Comparison of ENCODE assay signal across 6 cellular contexts in the genomic region with DNA sequence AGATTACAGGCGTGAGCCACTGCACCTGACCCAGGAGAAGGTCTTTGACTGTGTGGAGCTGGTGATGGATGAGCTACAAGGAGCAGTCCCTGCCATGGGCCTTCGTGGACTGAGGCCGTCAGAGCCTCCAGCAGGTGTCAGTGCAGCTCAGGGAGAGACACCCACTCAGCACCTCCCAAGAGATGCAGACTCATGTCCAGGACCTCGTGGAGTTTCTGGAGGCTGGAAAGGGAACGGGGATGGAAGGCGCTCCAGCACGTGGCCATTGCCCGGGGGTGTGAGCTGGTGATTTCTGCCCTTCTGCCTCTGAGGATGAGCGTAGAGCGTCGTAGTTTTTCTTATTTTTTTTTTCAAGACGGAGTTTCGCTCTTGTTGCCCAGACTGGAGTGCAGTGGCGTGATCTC. TPM values are rescaled to one million over a fixed set of nuclear protein-coding genes. Genes with fewer than 3 reads are reported as not detected.
A peak's percentile ranks its signal among the peaks of the same experiment; 100 is the strongest.
DNase-seq lines count a peak whose midpoint lies in the region; ATAC-seq and TF ChIP-seq lines count a peak whose summit lies in the region.

No MANE protein-coding gene starts in this region.

- ATAC-seq in heart left ventricle: peak; percentile 73 to 94 (median 90)
- ATAC-seq in GM21515 (IDR thresholded peaks at IDR 0.05; ENCODE audit: unreplicated experiment): no peak

- no peaks in the 10 kb centered on the region for H3K27me3 ChIP-seq in heart left ventricle

- no peak overlapping the region for H3K4me3 ChIP-seq in heart left ventricle

- peaks cover 0 to 13% (median 0%) of the 10 kb centered on the region in 12 donors for H3K4me1 ChIP-seq in heart left ventricle

- peaks cover 0 to 8% (median 0%) of the 10 kb centered on the region in 12 donors for H3K9me3 ChIP-seq in heart left ventricle

- H3K36me3 ChIP-seq in heart left ventricle: peaks cover 0 to 7% (median 0%) of the 10 kb centered on the region in 9 donors

- TF ChIP-seq POLR2A in heart left ventricle (IDR thresholded peaks at IDR 0.05): no peak

- intact Hi-C loops in heart left ventricle (cut with DNase I): loop anchor here in 3 of 10 donors (2.0 to 10.0 kb wide), 2 partner anchors 158 to 238 kb away; no protein-coding TSS in a partner anchor

- no peak overlapping the region for H3K27ac ChIP-seq in heart left ventricle

- DNase-seq in SIG-M5 treated with dmso at 0.1 percent for 504 hours (lab: John Stamatoyannopoulos, UW; ENCODE audit: unreplicated experiment) (peak; percentile 28), SIG-M5 (lab: John Stamatoyannopoulos, UW) (no peak), RPMI8226 (peak; percentile 87), heart left ventricle (peak in 4 of 5 donors; percentile 38 to 58 (median 52))
- DNase-seq in activated effector memory CD4-positive, alpha-beta T cell treated with anti-CD3 and anti-CD28 coated beads, Interleukin-2, amount 50 U/mL, for 16 hours: no peak

- peak; percentile 30 to 68 (median 52) for TF ChIP-seq CTCF in heart left ventricle (IDR thresholded peaks at IDR 0.05)

- 41 to 53% (median 49%) methylated on average over 12 to 14 of the region's 14 CpGs for WGBS in heart left ventricle, 4 donors

RNA-seq across cellular contexts. Expression of a gene that starts 9.5 kb away (rescaled TPM):
- 10 to 100 TPM; 14.0 to 46.4 (median 18.5) TPM for total RNA-seq in heart left ventricle
- 10 to 100 TPM in 1 of 2 donors, 1 to 10 TPM in 1; 6.6 to 16.3 TPM for polyA plus RNA-seq in heart left ventricle

RNA-seq across cellular contexts. Expression of a gene that starts 15.1 kb away (rescaled TPM):
- 10 to 100 TPM in 5 of 9 donors, 1 to 10 TPM in 4; 6.4 to 15.8 (median 10.3) TPM for total RNA-seq in heart left ventricle
- polyA plus RNA-seq in heart left ventricle: 1 to 10 TPM; 1.6 to 4.2 TPM

RNA-seq across cellular contexts. Expression of a gene that starts 31.9 kb away (rescaled TPM):
- total RNA-seq in heart left ventricle: 10 to 100 TPM; 32.5 to 55.5 (median 38.1) TPM
- 10 to 100 TPM; 31.4 to 77.8 TPM for polyA plus RNA-seq in heart left ventricle

RNA-seq across cellular contexts. Expression of a gene that starts 35.9 kb away (rescaled TPM):
- under 1 TPM in 2 of 9 donors, not detected in 7; 0.23 to 0.31 TPM for total RNA-seq in heart left ventricle
- polyA plus RNA-seq in heart left ventricle: under 1 TPM in 1 of 2 donors, not detected in 1; 0.61 TPM

RNA-seq across cellular contexts. Expression of a gene that starts 45.9 kb away (rescaled TPM):
- 100 to 1,000 TPM; 244 to 769 (median 456) TPM for total RNA-seq in heart left ventricle
- 100 to 1,000 TPM; 705 to 900 TPM for polyA plus RNA-seq in heart left ventricle

Comparison
In these comparisons a context has a peak if more than half of its experiments do, and no peak if none do; other contexts are left out.
1. DNase-seq: peak in SIG-M5 treated with dmso at 0.1 percent for 504 hours (single experiment), RPMI8226 (single experiment) and heart left ventricle (4 of 5); none in SIG-M5 (single experiment) and activated effector memory CD4-positive, alpha-beta T cell treated with anti-CD3 and anti-CD28 coated beads, Interleukin-2, amount 50 U/mL, for 16 hours (single experiment).